ENCODE assay signal across 1 cellular context in genomic region chr19:32339988-32340874, GRCh38.
TF ChIP-seq lines count a peak whose summit lies in the region.

No MANE protein-coding gene starts in this region.

TF ChIP-seq in Ishikawa, 13 proteins besides CTCF, POLR2A, EP300 and RAD21 (continued from another document):
- TF ChIP-seq CREB1 (IDR thresholded peaks at IDR 0.05; ENCODE audit: low read depth) (no peak), USF1 (IDR thresholded peaks at IDR 0.05) (no peak), TEAD4 (IDR thresholded peaks at IDR 0.05) (no peak), YY1 (IDR thresholded peaks at IDR 0.05; ENCODE audit: low read depth) (no peak), TCF12 (IDR thresholded peaks at IDR 0.05; ENCODE audit: low read depth) (no peak), TAF1 (IDR thresholded peaks at IDR 0.05; ENCODE audit: low read depth) (no peak), EGR1 (IDR thresholded peaks at IDR 0.05) (no peak)
